In genomic region chr1:236002025-236002390, GRCh38 we compare ENCODE assay signal across 14 cellular contexts.
DNase-seq lines count a peak whose midpoint lies in the region; ATAC-seq and TF ChIP-seq lines count a peak whose summit lies in the region.
"Had no signal": no experiment of that assay in that cellular context is flagged by ENCODE, and none has a peak within 500 bp of the region (broad histone marks: within the 10 kb centered on the region; RNA-seq: fewer than 3 reads in every experiment).

No MANE protein-coding gene starts in this region.

- H3K9me3 ChIP-seq in BLaER1 treated with 17β-estradiol and CSF1 and Interleukin-3, amounts not matched to agents 10 nM and 100 nM (replicated peaks in 1 of 11) = no peaks in the 10 kb centered on the region
- H3K9me3 ChIP-seq in Karpas-422 (ENCODE audit: low read length) = no peaks in the 10 kb centered on the region
- no peaks in the 10 kb centered on the region for H3K9me3 ChIP-seq in lower lobe of right lung
- H3K9me3 ChIP-seq in ascending aorta = no peaks in the 10 kb centered on the region

- H3K4me1 Mint-ChIP-seq in nephron = peaks cover 9% of the 10 kb centered on the region

- no peak for ATAC-seq in HG02938 (IDR thresholded peaks at IDR 0.05; ENCODE audit: unreplicated experiment)
- no peak for ATAC-seq in lower lobe of right lung
- ATAC-seq: K562; stimulated activated naive B cell treated with anti-CD40 and anti-IgM and Interleukin-4, amounts not matched to agents 10 μg/mL and 1 μg/mL and 100 μg/mL, for 72 hours had no signal

- peak overlapping the region; percentile 10 to 79 (median 66); a peak in 21 of 22 replicates for H3K4me2 ChIP-seq in BLaER1 treated with 17β-estradiol and CSF1 and Interleukin-3, amounts not matched to agents 10 nM and 100 nM
- H3K4me2 ChIP-seq in Karpas-422 (ENCODE audit: low read depth, low read length, poor library complexity, severe bottlenecking) = no peak overlapping the region

- H3K4me3 ChIP-seq in BLaER1 treated with 17β-estradiol and CSF1 and Interleukin-3, amounts not matched to agents 10 nM and 100 nM = no peak overlapping the region
- H3K4me3 ChIP-seq in Karpas-422 (ENCODE audit: low read length) = no peak overlapping the region
- H3K4me3 ChIP-seq in lower lobe of right lung = no peak overlapping the region
- no peak overlapping the region for H3K4me3 ChIP-seq in ascending aorta
- H3K4me3 ChIP-seq: K562 had no signal

- no peaks in the 10 kb centered on the region for H3K27me3 Mint-ChIP-seq in nephron (ENCODE audit: low read depth)
- H3K27me3 Mint-ChIP-seq: stimulated activated naive B cell treated with anti-CD40 and anti-IgM and Interleukin-4, amounts not matched to agents 10 μg/mL and 1 μg/mL and 100 μg/mL, for 72 hours had no signal

- H3K27me3 ChIP-seq in BLaER1 treated with 17β-estradiol and CSF1 and Interleukin-3, amounts not matched to agents 10 nM and 100 nM = no peaks in the 10 kb centered on the region
- no peaks in the 10 kb centered on the region for H3K27me3 ChIP-seq in Karpas-422 (ENCODE audit: low read length)
- no peaks in the 10 kb centered on the region for H3K27me3 ChIP-seq in lower lobe of right lung (ENCODE audit: low read depth)
- H3K27me3 ChIP-seq in ascending aorta = no peaks in the 10 kb centered on the region

- no peaks in the 10 kb centered on the region for H3K9me2 ChIP-seq in Karpas-422 (replicated peaks; ENCODE audit: insufficient read depth, low read length)

- H3K79me2 ChIP-seq in Karpas-422 (ENCODE audit: low read length) = no peaks in the 10 kb centered on the region

- no peak overlapping the region for H2AFZ ChIP-seq in Karpas-422 (ENCODE audit: low read length)

- H3K27ac ChIP-seq in BLaER1 treated with 17β-estradiol and CSF1 and Interleukin-3, amounts not matched to agents 10 nM and 100 nM = peak overlapping the region in 6 of 11 experiments; percentile 20 to 53 (median 38); a peak in 8 of 22 replicates
- H3K27ac ChIP-seq in Karpas-422 (ENCODE audit: low read length) (no peak overlapping the region), epithelial cell of prostate (peak overlapping the region; percentile 40), lower lobe of right lung (no peak overlapping the region), ascending aorta (peak overlapping the region in 1 of 2 donors; percentile 20)

- H3K4me1 ChIP-seq in BLaER1 treated with 17β-estradiol and CSF1 and Interleukin-3, amounts not matched to agents 10 nM and 100 nM = peaks cover 41 to 57% (median 49%) of the 10 kb centered on the region in 10 experiments
- no peaks in the 10 kb centered on the region for H3K4me1 ChIP-seq in Karpas-422 (ENCODE audit: low read length)
- H3K4me1 ChIP-seq in lower lobe of right lung = peaks cover 25% of the 10 kb centered on the region
- H3K4me1 ChIP-seq in ascending aorta = no peaks in the 10 kb centered on the region

- H3K9me3 Mint-ChIP-seq in nephron = no peaks in the 10 kb centered on the region
- H3K9me3 Mint-ChIP-seq: stimulated activated naive B cell treated with anti-CD40 and anti-IgM and Interleukin-4, amounts not matched to agents 10 μg/mL and 1 μg/mL and 100 μg/mL, for 72 hours had no signal

- TF ChIP-seq CTCF in nephron (IDR thresholded peaks at IDR 0.05; ENCODE audit: unreplicated experiment in 3 of 3) (no peak), lower lobe of right lung (IDR thresholded peaks at IDR 0.05) (no peak), ascending aorta (IDR thresholded peaks at IDR 0.05) (no peak)

- H3K27ac Mint-ChIP-seq in nephron = peak overlapping the region in 2 of 3 experiments; percentile 43 to 60
- H3K27ac Mint-ChIP-seq: naive B cell; stimulated activated naive B cell treated with anti-CD40 and anti-IgM and Interleukin-4, amounts not matched to agents 10 μg/mL and 1 μg/mL and 100 μg/mL, for 72 hours had no signal

- H4K20me1 ChIP-seq in BLaER1 treated with 17β-estradiol and CSF1 and Interleukin-3, amounts not matched to agents 10 nM and 100 nM = no peaks in the 10 kb centered on the region
- H4K20me1 ChIP-seq in Karpas-422 (ENCODE audit: insufficient read depth, low read depth, low read length) = no peaks in the 10 kb centered on the region

- intact Hi-C loops in lower lobe of right lung (cut with DNase I) (no loop called here), ascending aorta (cut with DNase I) (no loop called here)

- H3K4me3 Mint-ChIP-seq in nephron = no peak overlapping the region
- H3K4me3 Mint-ChIP-seq: naive B cell; stimulated activated naive B cell treated with anti-CD40 and anti-IgM and Interleukin-4, amounts not matched to agents 10 μg/mL and 1 μg/mL and 100 μg/mL, for 72 hours had no signal

- DNase-seq in Karpas-422 (peak; percentile 26), epithelial cell of prostate (ENCODE audit: low read depth, low spot score) (no peak), lower lobe of right lung (no peak), ascending aorta (ENCODE audit: low spot score in 2 of 2) (no peak), activated gamma-delta T cell treated with Interleukin-2 at 50 U/mL for 16 hours (no peak)
- DNase-seq: activated CD4-positive, alpha-beta T cell treated with anti-CD3 and anti-CD28 coated beads for 1 hour; effector CD8-positive, alpha-beta T cell; naive B cell; stimulated activated naive B cell treated with anti-CD40 and anti-IgM and Interleukin-4, amounts not matched to agents 10 μg/mL and 1 μg/mL and 100 μg/mL, for 72 hours; T1000 had no signal

- no peaks in the 10 kb centered on the region for H3K36me3 ChIP-seq in BLaER1 treated with 17β-estradiol and CSF1 and Interleukin-3, amounts not matched to agents 10 nM and 100 nM
- H3K36me3 ChIP-seq in Karpas-422 (ENCODE audit: insufficient read depth, low read length) = no peaks in the 10 kb centered on the region
- no peaks in the 10 kb centered on the region for H3K36me3 ChIP-seq in lower lobe of right lung
- H3K36me3 ChIP-seq in ascending aorta = peaks cover 3 to 26% of the 10 kb centered on the region in 2 donors

- H3K9ac ChIP-seq in BLaER1 treated with 17β-estradiol and CSF1 and Interleukin-3, amounts not matched to agents 10 nM and 100 nM = peak overlapping the region in 2 of 11 experiments; percentile 3 to 7; a peak in 1 of 22 replicates
- H3K9ac ChIP-seq in Karpas-422 (ENCODE audit: low read length) = no peak overlapping the region

- H3K36me3 Mint-ChIP-seq in nephron (ENCODE audit: low read depth) = peaks cover 49% of the 10 kb centered on the region
- H3K36me3 Mint-ChIP-seq: naive B cell had no signal

Comparison
In these comparisons a context has a peak if more than half of its experiments do, and no peak if none do; other contexts are left out.
1. H3K27ac ChIP-seq: peak in BLaER1 treated with 17β-estradiol and CSF1 and Interleukin-3, amounts not matched to agents 10 nM and 100 nM (6 of 11) and epithelial cell of prostate (single experiment); none in Karpas-422 (single experiment) and lower lobe of right lung (single experiment).